In genomic region chr7:19530852-19531251, GRCh38 we compare ENCODE assay signal across 6 cellular contexts.
"Had no signal": no experiment of that assay in that cellular context is flagged by ENCODE, and none has a peak within 500 bp of the region (broad histone marks: within the 10 kb centered on the region; RNA-seq: fewer than 3 reads in every experiment).

No MANE protein-coding gene starts in this region.

- H3K27ac ChIP-seq: GM23248 had no signal

- H3K4me3 ChIP-seq: GM23248 had no signal

- DNase-seq: GM23248, GOT3, H9, HCEC 1CT, IMR-90 had no signal

- FAIRE-seq: HTR-8/SVneo had no signal
